Comparison of ENCODE assay signal across 16 cellular contexts in genomic region chr14:65501328-65501727, GRCh38.
A peak's percentile ranks its signal among the peaks of the same experiment; 100 is the strongest.
DNase-seq lines count a peak whose midpoint lies in the region; ATAC-seq, FAIRE-seq and TF ChIP-seq lines count a peak whose summit lies in the region.
"Had no signal": no experiment of that assay in that cellular context is flagged by ENCODE, and none has a peak within 500 bp of the region (broad histone marks: within the 10 kb centered on the region; RNA-seq: fewer than 3 reads in every experiment).

No MANE protein-coding gene starts in this region.

- DNase-seq in AG20443 (ENCODE audit: low spot score) (peak; percentile 9), GM12891 (ENCODE audit: insufficient read length, low spot score) (no peak), epithelial cell of proximal tubule (ENCODE audit: low read depth) (no peak), glomerular visceral epithelial cell (ENCODE audit: extremely low spot score) (no peak), SIG-M5 treated with dmso at 0.1 percent for 504 hours (lab: John Stamatoyannopoulos, UW; ENCODE audit: unreplicated experiment) (no peak)
- DNase-seq in activated effector memory CD4-positive, alpha-beta T cell treated with anti-CD3 and anti-CD28 coated beads, Interleukin-2, amount 50 U/mL, for 16 hours: no peak
- DNase-seq: activated T-cell treated with anti-CD3 and anti-CD28 coated beads, Interleukin-2, amount 50 U/mL, for 4 hours; AML-193; anterior cingulate cortex; NCI-H2029 treated with DMSO at 0.1 percent for 48 hours; upper lobe of left lung had no signal

- H2AFZ ChIP-seq in OCI-LY3 (ENCODE audit: low read depth, low read length): no peak overlapping the region

- FAIRE-seq in GM12891 (lab: Jason Lieb, UNC): peak; percentile 81

- no peaks in the 10 kb centered on the region for H4K20me1 ChIP-seq in OCI-LY3 (ENCODE audit: insufficient read depth, low read length)

- TF ChIP-seq POLR2A in GM12891 (IDR thresholded peaks at IDR 0.05; ENCODE audit: low read depth, low read length): no peak

- no peaks in the 10 kb centered on the region for H3K27me3 ChIP-seq in OCI-LY3 (ENCODE audit: low read depth, low read length)
- H3K27me3 ChIP-seq: gastroesophageal sphincter, upper lobe of left lung had no signal

- no peaks in the 10 kb centered on the region for H3K9me3 ChIP-seq in OCI-LY3 (ENCODE audit: insufficient read depth, low read length)
- H3K9me3 ChIP-seq: gastroesophageal sphincter, upper lobe of left lung had no signal

- no peak overlapping the region for H3K4me3 ChIP-seq in OCI-LY3 (ENCODE audit: low read length)
- H3K4me3 ChIP-seq in epithelial cell of proximal tubule (ENCODE audit: low read depth, low read length): no peak overlapping the region
- H3K4me3 ChIP-seq: gastroesophageal sphincter, upper lobe of left lung had no signal

- H3K4me1 ChIP-seq in OCI-LY3 (ENCODE audit: low read length): peaks cover 55% of the 10 kb centered on the region
- H3K4me1 ChIP-seq: upper lobe of left lung had no signal

- H3K9ac ChIP-seq in OCI-LY3 (ENCODE audit: low read length): no peak overlapping the region

- peak; percentile 38 for TF ChIP-seq CTCF in OCI-LY3 (IDR thresholded peaks at IDR 0.05; ENCODE audit: low read depth, low read length)
- TF ChIP-seq CTCF in epithelial cell of proximal tubule (conservative IDR thresholded peaks at IDR 0.05; ENCODE audit: low read depth, low read length): peak; percentile 28

- H3K27ac ChIP-seq in OCI-LY3 (ENCODE audit: low read length): no peak overlapping the region
- H3K27ac ChIP-seq: gastroesophageal sphincter, HL-60, upper lobe of left lung had no signal

- H3K4me2 ChIP-seq in OCI-LY3 (ENCODE audit: low read length): peak overlapping the region; percentile 58

- H3K36me3 ChIP-seq in OCI-LY3 (replicated peaks; ENCODE audit: low read depth, low read length): peaks cover 2% of the 10 kb centered on the region
- H3K36me3 ChIP-seq: gastroesophageal sphincter, upper lobe of left lung had no signal

- ATAC-seq in HG02642 (IDR thresholded peaks at IDR 0.05; ENCODE audit: poor library complexity, unreplicated experiment): no peak
- ATAC-seq: activated T-cell treated with anti-CD3 and anti-CD28 coated beads, Interleukin-2, amount 50 U/mL, for 4 hours; gastroesophageal sphincter; WTC11 had no signal

- H3K79me2 ChIP-seq in OCI-LY3 (ENCODE audit: low read length): no peaks in the 10 kb centered on the region

TF ChIP-seq in GM12891, 5 proteins besides CTCF, POLR2A, EP300 and RAD21:
- TF ChIP-seq TAF1 (IDR thresholded peaks at IDR 0.05; ENCODE audit: low read depth, low read length) (no peak), SPI1 (IDR thresholded peaks at IDR 0.05; ENCODE audit: low read depth, low read length) (0 out of 2 replicates have a peak, but pooled peaks have one; percentile 16)
